Comparison of ENCODE assay signal across 12 cellular contexts in the genomic region with DNA sequence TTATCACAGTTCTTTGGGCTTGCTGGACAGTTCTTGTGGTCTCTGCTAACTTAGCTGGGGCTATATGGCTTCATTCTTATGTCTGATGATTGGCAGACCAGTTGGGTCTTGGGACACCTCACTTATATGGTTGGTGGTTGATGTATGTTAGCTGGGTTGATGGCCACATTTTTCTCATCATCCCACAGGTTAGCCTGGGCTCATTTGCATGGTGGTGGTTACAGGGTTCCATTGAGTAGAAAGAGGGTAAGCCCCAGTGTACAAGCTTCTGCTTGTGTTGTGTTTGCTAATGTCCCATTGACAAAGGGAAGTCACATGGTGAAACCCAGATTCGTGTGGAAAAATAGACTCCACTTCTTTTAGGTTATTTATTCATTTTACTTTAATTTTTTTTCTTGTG. TPM values are rescaled to one million over a fixed set of nuclear protein-coding genes. Genes with fewer than 3 reads are reported as not detected.
DNase-seq lines count a peak whose midpoint lies in the region; ATAC-seq, FAIRE-seq and TF ChIP-seq lines count a peak whose summit lies in the region.
"Had no signal": no experiment of that assay in that cellular context is flagged by ENCODE, and none has a peak within 500 bp of the region (broad histone marks: within the 10 kb centered on the region; RNA-seq: fewer than 3 reads in every experiment).

No MANE protein-coding gene starts in this region.

- H3K36me3 Mint-ChIP-seq in T-helper 2 cell treated with Interferon-gamma antibody and Interleukin-4, amounts not matched to agents 5 μg/mL and 100 μg/mL, for 36 hours (ENCODE audit: low read depth) = peaks cover 1% of the 10 kb centered on the region
- no peaks in the 10 kb centered on the region for H3K36me3 Mint-ChIP-seq in HFFc6 (ENCODE audit: low read depth)

- no peak overlapping the region for H3K4me3 Mint-ChIP-seq in T-helper 2 cell treated with Interferon-gamma antibody and Interleukin-4, amounts not matched to agents 5 μg/mL and 100 μg/mL, for 36 hours
- no peak overlapping the region for H3K4me3 Mint-ChIP-seq in HFFc6

- no peaks in the 10 kb centered on the region for H3K9me3 Mint-ChIP-seq in T-helper 2 cell treated with Interferon-gamma antibody and Interleukin-4, amounts not matched to agents 5 μg/mL and 100 μg/mL, for 36 hours
- H3K9me3 Mint-ChIP-seq in HFFc6 = no peaks in the 10 kb centered on the region

- peaks cover 18% of the 10 kb centered on the region for H3K4me1 Mint-ChIP-seq in T-helper 2 cell treated with Interferon-gamma antibody and Interleukin-4, amounts not matched to agents 5 μg/mL and 100 μg/mL, for 36 hours (ENCODE audit: low read depth)
- peaks cover 34% of the 10 kb centered on the region for H3K4me1 Mint-ChIP-seq in HFFc6 (ENCODE audit: low read depth)

- ATAC-seq in HG02885 (IDR thresholded peaks at IDR 0.05; ENCODE audit: poor library complexity, unreplicated experiment) = peak; percentile 95

- H3K27ac Mint-ChIP-seq in T-helper 2 cell treated with Interferon-gamma antibody and Interleukin-4, amounts not matched to agents 5 μg/mL and 100 μg/mL, for 36 hours = peak overlapping the region; percentile 11
- no peak overlapping the region for H3K27ac Mint-ChIP-seq in HFFc6

- H3K27me3 ChIP-seq in WERI-Rb-1 (ENCODE audit: insufficient read depth, low read depth, severe bottlenecking) = no peaks in the 10 kb centered on the region
- H3K27me3 ChIP-seq: uterus had no signal

- no peaks in the 10 kb centered on the region for H3K27me3 Mint-ChIP-seq in T-helper 2 cell treated with Interferon-gamma antibody and Interleukin-4, amounts not matched to agents 5 μg/mL and 100 μg/mL, for 36 hours (ENCODE audit: low read depth)
- no peaks in the 10 kb centered on the region for H3K27me3 Mint-ChIP-seq in HFFc6 (ENCODE audit: insufficient read depth)

- no peak for TF ChIP-seq CTCF in WERI-Rb-1 (IDR thresholded peaks at IDR 0.05; ENCODE audit: low read depth, low read length)
- no peak for TF ChIP-seq CTCF in HFFc6 (IDR thresholded peaks at IDR 0.05)

- no peaks in the 10 kb centered on the region for H3K36me3 ChIP-seq in WERI-Rb-1
- H3K36me3 ChIP-seq: uterus had no signal

- DNase-seq in G401 (ENCODE audit: low spot score) (peak; percentile 28), GM19239 (ENCODE audit: insufficient read length, low spot score) (peak; percentile 8), WERI-Rb-1 (no peak), NCI-H146 treated with DMSO at 0.1 percent for 48 hours (lab: John Stamatoyannopoulos, UW; ENCODE audit: unreplicated experiment) (no peak), HFFc6 (no peak), nucleus accumbens (lab: John Stamatoyannopoulos, UW) (no peak)
- no peak for DNase-seq in T-helper 2 cell treated with Interferon-gamma antibody and Interleukin-4, amounts not matched to agents 5 μg/mL and 100 μg/mL, for 36 hours (ENCODE audit: low spot score)
- DNase-seq: activated CD4-positive, alpha-beta T cell treated with anti-CD3 and anti-CD28 coated beads, Interleukin-2, amount 50 U/mL, for 48 hours; DMS79 treated with DMSO at 0.1 percent for 48 hours; NCI-H82; uterus had no signal

- in situ Hi-C loops in G401 (cut with HindIII; ENCODE audit: low sequenced_read_pairs) = no loop called here

- H3K9me3 ChIP-seq in WERI-Rb-1 (ENCODE audit: severe bottlenecking) = no peaks in the 10 kb centered on the region
- H3K9me3 ChIP-seq: uterus had no signal

- H3K27ac ChIP-seq in WERI-Rb-1 = no peak overlapping the region
- H3K27ac ChIP-seq: uterus had no signal

- FAIRE-seq in GM19239 (lab: Jason Lieb, UNC) = peak; percentile 77

- H3K4me3 ChIP-seq in WERI-Rb-1 (ENCODE audit: low read depth, low read length) = no peak overlapping the region
- H3K4me3 ChIP-seq: uterus had no signal

RNA-seq across cellular contexts. Expression of gene TMEM60, which starts 40.6 kb away (rescaled TPM):
- 7.6 and 13.9 TPM in 2 replicates for total RNA-seq in G401 (2014; rRNA removed; shearing (Covaris generic))
- total RNA-seq in HFFc6 (2021; fragmentation: NEBNext Ultra II Directional; extraction: Animal tissue kit (Norgen Biotek cat#: 25700)) = 10 to 100 TPM; 20.7 to 25.6 (median 23.7) TPM

RNA-seq across cellular contexts. Expression of gene PHTF2, which starts 41.0 kb away (rescaled TPM):
- total RNA-seq in G401 (2014; rRNA removed; shearing (Covaris generic)) = 7.0 and 7.1 TPM in 2 replicates
- 10 to 100 TPM; 59.8 to 83.2 (median 71.9) TPM for total RNA-seq in HFFc6 (2021; fragmentation: NEBNext Ultra II Directional; extraction: Animal tissue kit (Norgen Biotek cat#: 25700))

Comparison
In these comparisons a context has a peak if more than half of its experiments do, and no peak if none do; other contexts are left out.
1. DNase-seq: peak in G401 (single experiment) and GM19239 (single experiment); none in T-helper 2 cell treated with Interferon-gamma antibody and Interleukin-4, amounts not matched to agents 5 μg/mL and 100 μg/mL, for 36 hours (single experiment), WERI-Rb-1 (single experiment), NCI-H146 treated with DMSO at 0.1 percent for 48 hours (single experiment), HFFc6 (single experiment) and nucleus accumbens (0 of 56).